In the genomic region with DNA sequence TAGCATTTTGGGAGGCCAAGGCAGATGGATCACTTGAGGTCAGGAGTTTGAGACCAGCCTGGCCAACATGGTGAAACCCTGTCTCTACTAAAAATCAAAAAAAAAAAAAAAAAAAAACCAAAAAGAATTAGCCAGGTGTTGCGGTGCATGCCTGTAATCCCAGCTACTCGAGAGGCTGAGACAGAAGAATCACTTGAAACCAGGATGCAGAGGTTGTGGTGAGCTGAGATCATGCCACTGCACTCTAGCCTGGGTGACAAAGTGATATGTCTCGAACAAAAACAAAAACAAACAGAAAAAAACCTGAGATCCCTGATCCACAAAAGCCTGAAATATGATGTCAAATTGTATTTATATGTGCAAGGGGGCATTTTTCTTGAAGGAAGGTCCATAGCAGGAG, we compare ENCODE assay signal across 15 cellular contexts. TPM values are rescaled to one million over a fixed set of nuclear protein-coding genes. Genes with fewer than 3 reads are reported as not detected.
"Had no signal": no experiment of that assay in that cellular context is flagged by ENCODE, and none has a peak within 500 bp of the region (broad histone marks: within the 10 kb centered on the region; RNA-seq: fewer than 3 reads in every experiment).

No MANE protein-coding gene starts in this region.

RNA-seq across cellular contexts. Expression of gene BANF2, which starts 8.2 kb away (rescaled TPM):
- total RNA-seq: activated CD4-positive, alpha-beta memory T cell treated with anti-CD3 and anti-CD28 coated beads, Interleukin-2, amount 10 ng/mL, durations not matched to agents 7 days and 5 days; activated CD4-positive, alpha-beta T cell treated with anti-CD3 and anti-CD28 coated beads for 36 hours; activated CD4-positive, alpha-beta T cell treated with anti-CD3 and anti-CD28 coated beads, Interleukin-2, amount 10 ng/mL, durations not matched to agents 7 days and 5 days; activated CD8-positive, alpha-beta memory T cell treated with anti-CD3 and anti-CD28 coated beads, Interleukin-2, amount 10 ng/mL, durations not matched to agents 7 days and 5 days; activated CD8-positive, alpha-beta T cell treated with anti-CD3 and anti-CD28 coated beads, Interleukin-2, amount 10 ng/mL, durations not matched to agents 7 days and 5 days; activated T-helper 2 cell treated with anti-CD3 and anti-CD28 coated beads, Interferon-gamma antibody, Interleukin-2, Interleukin-4, amounts not matched to agents 10 μg/mL and 5 μg/mL and 100 μg/mL, durations not matched to agents 14 hours and 24 hours and 36 hours; adrenal gland; aorta; astrocyte; bronchial epithelial cell; cardiac muscle cell; chondrocyte; T-helper 17 cell; T-helper 2 cell treated with Interferon-gamma antibody and Interleukin-4, amounts not matched to agents 100 ng/mL and 5 ng/mL, for 36 hours; WTC11 had no signal
- polyA plus RNA-seq: adrenal gland, aorta, cardiac muscle cell had no signal
